17 cellular contexts compared by ENCODE assay signal in the genomic region with DNA sequence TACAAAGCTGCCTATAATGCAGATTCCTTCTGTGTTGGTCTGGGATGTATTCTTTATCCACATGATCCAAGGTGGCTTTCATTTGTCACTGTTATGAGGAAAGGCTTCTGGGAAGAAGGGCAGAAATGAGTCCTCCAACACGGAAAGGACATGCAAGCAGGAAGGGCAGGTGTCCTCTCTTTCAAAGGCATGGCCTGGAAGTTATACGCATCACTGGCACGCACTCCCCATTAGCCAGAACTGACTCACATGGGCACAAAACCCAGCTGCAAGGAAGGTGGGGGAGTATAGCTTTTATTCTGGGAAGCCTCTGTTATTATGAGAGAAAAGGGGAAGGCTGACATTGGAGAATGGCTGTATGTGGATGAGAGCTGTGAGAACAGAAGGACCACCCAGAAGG.
DNase-seq lines count a peak whose midpoint lies in the region; ATAC-seq, FAIRE-seq and TF ChIP-seq lines count a peak whose summit lies in the region.
"Had no signal": no experiment of that assay in that cellular context is flagged by ENCODE, and none has a peak within 500 bp of the region (broad histone marks: within the 10 kb centered on the region; RNA-seq: fewer than 3 reads in every experiment).

No MANE protein-coding gene starts in this region.

- POLR2A ChIA-PET in H1 (lab: Charles Lee; ENCODE audit: partially characterized antibody) (no interaction called here), T-cell (lab: Charles Lee) (no interaction called here)

- no peak overlapping the region for H2BK12ac ChIP-seq in H1 (ENCODE audit: low read depth, low read length)

- H2BK120ac ChIP-seq in H1 (replicated peaks; ENCODE audit: low read depth, low read length): no peak overlapping the region

- TF ChIP-seq POLR2A in H1 (IDR thresholded peaks at IDR 0.05; ENCODE audit: control extremely low read depth in 1 of 2, low read depth in 2 of 2, low read length in 2 of 2): no peak

- H3K4me3 ChIP-seq in H1 (ENCODE audit: extremely low read depth in 1 of 4, insufficient read depth in 2 of 4, low read depth in 3 of 4, low read length in 4 of 4) (no peak overlapping the region), osteoblast (ENCODE audit: insufficient read depth, low read length) (no peak overlapping the region)

- H2AFZ ChIP-seq in H1 (ENCODE audit: low read length) (no peak overlapping the region), osteoblast (ENCODE audit: low read length) (no peak overlapping the region)

- no peak overlapping the region for H3K18ac ChIP-seq in H1 (ENCODE audit: extremely low read depth, low read length)

- no peaks in the 10 kb centered on the region for H3K23me2 ChIP-seq in H1 (ENCODE audit: low read depth, low read length)

- no peak overlapping the region for H3K56ac ChIP-seq in H1 (replicated peaks; ENCODE audit: insufficient read length, low read depth, low read length)

- TF ChIP-seq EP300 in H1 (IDR thresholded peaks at IDR 0.05; ENCODE audit: borderline replicate concordance in 1 of 2, low read depth in 2 of 2, low read length in 2 of 2): no peak

- no peaks in the 10 kb centered on the region for H3K36me3 ChIP-seq in H1 (ENCODE audit: control insufficient read depth in 2 of 4, insufficient read depth in 4 of 4, low read length in 3 of 4)
- no peaks in the 10 kb centered on the region for H3K36me3 ChIP-seq in osteoblast (ENCODE audit: insufficient read depth, low read length)

- no peak overlapping the region for H3K27ac ChIP-seq in H1 (ENCODE audit: low read depth, low read length)
- no peak overlapping the region for H3K27ac ChIP-seq in osteoblast (ENCODE audit: low read depth, low read length)
- H3K27ac ChIP-seq: C4-2B had no signal

- H3K79me2 ChIP-seq in H1 (ENCODE audit: control insufficient read depth in 1 of 2, insufficient read depth in 2 of 2, low read length in 2 of 2): no peaks in the 10 kb centered on the region
- no peaks in the 10 kb centered on the region for H3K79me2 ChIP-seq in osteoblast (ENCODE audit: insufficient read depth, low read length)

- H2BK15ac ChIP-seq in H1 (ENCODE audit: low read length): no peak overlapping the region

- H2BK5ac ChIP-seq in H1 (ENCODE audit: low read depth, low read length): no peak overlapping the region

- H4K91ac ChIP-seq in H1 (replicated peaks; ENCODE audit: insufficient read length, low read length): no peak overlapping the region

- H3K79me1 ChIP-seq in H1 (ENCODE audit: low read depth, low read length): no peaks in the 10 kb centered on the region

- CTCF ChIA-PET in H1 (lab: Charles Lee; ENCODE audit: partially characterized antibody): interaction anchor here (0.6 to 1.8 kb wide), 4 partner anchors 31 to 348 kb away, joined by 3 to 5 read pairs (median 3); no protein-coding TSS in a partner anchor
- CTCF ChIA-PET in T-cell (lab: Charles Lee): interaction anchor here in 1 of 2 donors (0.7 kb wide), 1 partner anchor 29 kb away, joined by 3 read pairs; no protein-coding TSS in a partner anchor
- CTCF ChIA-PET in activated CD8-positive, alpha-beta memory T cell treated with anti-CD3 and anti-CD28 coated beads, Interleukin-2, amount 10 ng/mL, durations not matched to agents 7 days and 5 days (lab: Charles Lee): interaction anchor here (0.6 kb wide), 1 partner anchor 491 kb away, joined by 6 read pairs; no protein-coding TSS in a partner anchor

- no peak overlapping the region for H2BK20ac ChIP-seq in H1 (ENCODE audit: low read length)

- H3K4me1 Mint-ChIP-seq in T-cell: no peaks in the 10 kb centered on the region
- H3K4me1 Mint-ChIP-seq in activated CD8-positive, alpha-beta memory T cell treated with anti-CD3 and anti-CD28 coated beads, Interleukin-2, amount 10 ng/mL, durations not matched to agents 7 days and 5 days: no peaks in the 10 kb centered on the region
- H3K4me1 Mint-ChIP-seq: B cell; CD4-positive, alpha-beta memory T cell had no signal

- H3K36me3 Mint-ChIP-seq in T-cell: no peaks in the 10 kb centered on the region
- no peaks in the 10 kb centered on the region for H3K36me3 Mint-ChIP-seq in activated CD8-positive, alpha-beta memory T cell treated with anti-CD3 and anti-CD28 coated beads, Interleukin-2, amount 10 ng/mL, durations not matched to agents 7 days and 5 days

- H2AK5ac ChIP-seq in H1 (ENCODE audit: low read depth, low read length): 0 out of 2 replicates have a peak overlapping the region, but pooled peaks have one; percentile 13

- H3K9me3 ChIP-seq in H1 (ENCODE audit: insufficient read depth in 2 of 2, low read depth in 1 of 2, low read length in 1 of 2): peaks cover 0 to 3% of the 10 kb centered on the region in 2 experiments; a peak in 2 of 4 replicates
- no peaks in the 10 kb centered on the region for H3K9me3 ChIP-seq in osteoblast (ENCODE audit: low read depth, low read length)

- H3K14ac ChIP-seq in H1 (ENCODE audit: insufficient read length): no peak overlapping the region

- H3K27me3 ChIP-seq in H1 (replicated peaks in 1 of 4; ENCODE audit: control insufficient read depth in 3 of 4, extremely low read depth in 1 of 4, insufficient read depth in 3 of 4, low read length in 3 of 4) (no peaks in the 10 kb centered on the region), osteoblast (ENCODE audit: insufficient read depth, low read length) (peaks cover 40% of the 10 kb centered on the region)

- TF ChIP-seq CTCF in H1 (IDR thresholded peaks at IDR 0.05; ENCODE audit: control extremely low read depth in 1 of 3, insufficient read depth in 1 of 3, low read depth in 1 of 3, low read length in 3 of 3) (no peak), osteoblast (IDR thresholded peaks at IDR 0.05; ENCODE audit: extremely low read depth, low read depth, low read length) (no peak)

- no peak for FAIRE-seq in H1 (lab: Jason Lieb, UNC)
- FAIRE-seq: A204.1 had no signal

- ATAC-seq in T-cell (replicated peaks in 1 of 4) (no peak), HG02678 (IDR thresholded peaks at IDR 0.05; ENCODE audit: unreplicated experiment) (no peak), HG03520 (IDR thresholded peaks at IDR 0.05; ENCODE audit: unreplicated experiment) (no peak)
- ATAC-seq in activated CD8-positive, alpha-beta memory T cell treated with anti-CD3 and anti-CD28 coated beads, Interleukin-2, amount 10 ng/mL, durations not matched to agents 7 days and 5 days: no peak

- H3K9ac ChIP-seq in H1 (replicated peaks in 1 of 4; ENCODE audit: extremely low read depth in 1 of 4, low read depth in 3 of 4, low read length in 3 of 4): no peak overlapping the region

- H3K9me3 Mint-ChIP-seq in T-cell: peaks cover 3 to 24% (median 11%) of the 10 kb centered on the region in 3 donors
- peaks cover 4% of the 10 kb centered on the region for H3K9me3 Mint-ChIP-seq in activated CD8-positive, alpha-beta memory T cell treated with anti-CD3 and anti-CD28 coated beads, Interleukin-2, amount 10 ng/mL, durations not matched to agents 7 days and 5 days (ENCODE audit: low read depth)
- H3K9me3 Mint-ChIP-seq: HFFc6 had no signal

- no peak overlapping the region for H3K4me3 Mint-ChIP-seq in T-cell
- H3K4me3 Mint-ChIP-seq in activated CD8-positive, alpha-beta memory T cell treated with anti-CD3 and anti-CD28 coated beads, Interleukin-2, amount 10 ng/mL, durations not matched to agents 7 days and 5 days: no peak overlapping the region
- H3K4me3 Mint-ChIP-seq: B cell; CD4-positive, alpha-beta memory T cell; HFFc6 had no signal

- WGBS in H1 (ENCODE audit: extremely low coverage in 1 of 2, insufficient coverage in 1 of 2, insufficient read length in 1 of 2, insufficient replicate concordance in 2 of 2, low coverage in 1 of 2, low lambda C conversion rate in 2 of 2, missing lambda C conversion rate in 1 of 2), 2 experiments: 96% methylated on average over 3 of the region's 3 CpGs; no CpG with 5 or more reads in 1 of the 2 experiments

- DNase-seq in HT1080 (ENCODE audit: low read depth) (peak; percentile 5), H1 (ENCODE audit: low read depth in 1 of 2, low spot score in 2 of 2) (no peak), kidney glomerular epithelial cell (lab: John Stamatoyannopoulos, UW) (peak; percentile 6), osteoblast (ENCODE audit: insufficient read length, low spot score, missing footprints) (peak; percentile 38), T-cell (no peak)
- DNase-seq in activated CD8-positive, alpha-beta memory T cell treated with anti-CD3 and anti-CD28 coated beads, Interleukin-2, amount 10 ng/mL, durations not matched to agents 7 days and 5 days: no peak
- DNase-seq: CD4-positive, alpha-beta memory T cell; DMS79 treated with DMSO at 0.1 percent for 48 hours; GF-D8; HCEC 1CT; HFFc6; IMR-90 had no signal

- TF ChIP-seq RAD21 in H1 (IDR thresholded peaks at IDR 0.05 in 1 of 2, conservative IDR thresholded peaks at IDR 0.05 in 1 of 2; ENCODE audit: low read depth in 2 of 2, low read length in 2 of 2): no peak

- H3K4me1 ChIP-seq in H1 (replicated peaks in 1 of 4; ENCODE audit: control insufficient read depth in 3 of 4, insufficient read depth in 4 of 4, low read length in 3 of 4) (peaks cover 0 to 9% (median 4%) of the 10 kb centered on the region in 4 experiments; a peak in 4 of 7 replicates), osteoblast (ENCODE audit: insufficient read depth, low read length) (no peaks in the 10 kb centered on the region)

- no peak overlapping the region for H3K4me2 ChIP-seq in H1 (ENCODE audit: insufficient read depth in 1 of 2, low read depth in 2 of 2, low read length in 2 of 2)
- no peak overlapping the region for H3K4me2 ChIP-seq in osteoblast (ENCODE audit: insufficient read depth, low read length)

- no peak overlapping the region for H3K27ac Mint-ChIP-seq in T-cell
- no peak overlapping the region for H3K27ac Mint-ChIP-seq in activated CD8-positive, alpha-beta memory T cell treated with anti-CD3 and anti-CD28 coated beads, Interleukin-2, amount 10 ng/mL, durations not matched to agents 7 days and 5 days
- H3K27ac Mint-ChIP-seq: B cell, HFFc6 had no signal

- H3K27me3 Mint-ChIP-seq in T-cell: peaks cover 17 to 19% of the 10 kb centered on the region in 2 donors
- H3K27me3 Mint-ChIP-seq in activated CD8-positive, alpha-beta memory T cell treated with anti-CD3 and anti-CD28 coated beads, Interleukin-2, amount 10 ng/mL, durations not matched to agents 7 days and 5 days: no peaks in the 10 kb centered on the region

- H3K4ac ChIP-seq in H1 (replicated peaks; ENCODE audit: insufficient read length, low read depth, low read length): no peak overlapping the region

- H4K20me1 ChIP-seq in H1 (replicated peaks in 1 of 2; ENCODE audit: control insufficient read depth in 1 of 2, insufficient read depth in 2 of 2, low read length in 2 of 2) (no peaks in the 10 kb centered on the region), osteoblast (ENCODE audit: insufficient read depth, low read length) (no peaks in the 10 kb centered on the region)

- H4K5ac ChIP-seq in H1 (ENCODE audit: insufficient read length, low read depth, low read length): no peak overlapping the region

- no peak overlapping the region for H4K8ac ChIP-seq in H1 (ENCODE audit: extremely low read depth, insufficient read depth, low read length)

- no peak overlapping the region for H3K23ac ChIP-seq in H1 (ENCODE audit: insufficient read length)

TF ChIP-seq in H1, 55 proteins besides CTCF, POLR2A, EP300 and RAD21:
- no peak for TF ChIP-seq KDM4A (IDR thresholded peaks at IDR 0.05; ENCODE audit: low read depth, low read length, severe bottlenecking)

Comparison
In these comparisons a context has a peak if more than half of its experiments do, and no peak if none do; other contexts are left out.
1. DNase-seq: peak in HT1080 (single experiment), kidney glomerular epithelial cell (single experiment) and osteoblast (single experiment); none in H1 (0 of 2), T-cell (0 of 34) and activated CD8-positive, alpha-beta memory T cell treated with anti-CD3 and anti-CD28 coated beads, Interleukin-2, amount 10 ng/mL, durations not matched to agents 7 days and 5 days (single experiment).